16 cellular contexts compared by ENCODE assay signal in the genomic region with DNA sequence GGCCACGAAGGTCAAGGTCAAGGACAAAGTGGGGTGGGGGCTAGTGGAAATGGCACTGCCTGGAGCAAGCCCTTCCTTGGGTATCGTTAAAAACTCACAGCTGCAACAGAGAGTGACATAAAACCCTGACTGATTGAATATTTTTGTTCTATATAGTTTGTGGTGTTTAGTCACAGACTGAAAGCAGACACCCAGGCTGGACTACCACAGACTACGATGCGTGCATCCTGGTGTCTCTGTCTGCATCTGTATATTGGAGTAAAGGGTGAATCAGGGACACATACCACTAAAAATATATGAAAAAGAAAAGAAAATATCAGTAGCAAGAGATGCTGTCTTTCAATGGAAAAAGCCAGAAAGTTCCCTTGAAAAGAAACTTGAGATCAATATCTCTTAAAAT.
DNase-seq lines count a peak whose midpoint lies in the region.
"Had no signal": no experiment of that assay in that cellular context is flagged by ENCODE, and none has a peak within 500 bp of the region (broad histone marks: within the 10 kb centered on the region; RNA-seq: fewer than 3 reads in every experiment).

No MANE protein-coding gene starts in this region.

- peaks cover 8% of the 10 kb centered on the region for H3K9me3 Mint-ChIP-seq in activated CD4-positive, alpha-beta T cell treated with anti-CD3 and anti-CD28 coated beads, Interleukin-2, amount 10 ng/mL, durations not matched to agents 24 days and 14 days
- H3K9me3 Mint-ChIP-seq: CD4-positive, alpha-beta T cell; GM23338 had no signal

- no peak overlapping the region for H3K4me2 ChIP-seq in trophoblast cell (ENCODE audit: low read length)
- H3K4me2 ChIP-seq: GM23338 had no signal

- H4K91ac ChIP-seq in trophoblast cell (ENCODE audit: low read depth, low read length): no peak overlapping the region

- H4K8ac ChIP-seq in trophoblast cell (ENCODE audit: low read depth, low read length): no peak overlapping the region

- no peak overlapping the region for H3K4me3 Mint-ChIP-seq in activated CD4-positive, alpha-beta T cell treated with anti-CD3 and anti-CD28 coated beads, Interleukin-2, amount 10 ng/mL, durations not matched to agents 24 days and 14 days
- H3K4me3 Mint-ChIP-seq: CD4-positive, alpha-beta T cell; GM23338 had no signal

- intact Hi-C loops in activated CD4-positive, alpha-beta T cell treated with anti-CD3 and anti-CD28 coated beads, Interleukin-2, amount 10 ng/mL, durations not matched to agents 24 days and 14 days (cut with micrococcal nuclease): no loop called here

- no peak overlapping the region for H3K18ac ChIP-seq in trophoblast cell (ENCODE audit: low read length)

- peaks cover 2% of the 10 kb centered on the region for H3K27me3 Mint-ChIP-seq in activated CD4-positive, alpha-beta T cell treated with anti-CD3 and anti-CD28 coated beads, Interleukin-2, amount 10 ng/mL, durations not matched to agents 24 days and 14 days
- H3K27me3 Mint-ChIP-seq: CD4-positive, alpha-beta T cell had no signal

- H4K12ac ChIP-seq in trophoblast cell (ENCODE audit: low read depth, low read length): no peak overlapping the region

- H3K27ac ChIP-seq in trophoblast cell (ENCODE audit: low read depth, low read length): no peak overlapping the region
- H3K27ac ChIP-seq: C4-2B had no signal

- H3K4me1 ChIP-seq in trophoblast cell (ENCODE audit: control insufficient read depth in 1 of 2, insufficient read depth in 2 of 2, low read length in 2 of 2): peaks cover 0 to 3% of the 10 kb centered on the region in 2 experiments

- H3K36me3 Mint-ChIP-seq in activated CD4-positive, alpha-beta T cell treated with anti-CD3 and anti-CD28 coated beads, Interleukin-2, amount 10 ng/mL, durations not matched to agents 24 days and 14 days (ENCODE audit: low read depth): no peaks in the 10 kb centered on the region

- H2BK12ac ChIP-seq in trophoblast cell (ENCODE audit: low read length): no peak overlapping the region

- no peak overlapping the region for H2AFZ ChIP-seq in trophoblast cell (ENCODE audit: insufficient read depth, low read length, poor library complexity)
- H2AFZ ChIP-seq: GM23338 had no signal

- no peak overlapping the region for H3K14ac ChIP-seq in trophoblast cell (ENCODE audit: low read length)

- H3K27me3 ChIP-seq in trophoblast cell (ENCODE audit: insufficient read depth, low read length): no peaks in the 10 kb centered on the region

- no peak overlapping the region for H2BK120ac ChIP-seq in trophoblast cell (ENCODE audit: insufficient read depth, low read length, poor library complexity)

- DNase-seq in activated CD4-positive, alpha-beta T cell treated with anti-CD3 and anti-CD28 coated beads for 48 hours: peak; percentile 45
- DNase-seq in activated CD4-positive, alpha-beta T cell treated with anti-CD3 and anti-CD28 coated beads, Interleukin-2, amount 10 ng/mL, durations not matched to agents 24 days and 14 days: no peak
- peak; percentile 18 for DNase-seq in stimulated activated CD4-positive, alpha-beta T cell treated with anti-CD3 and anti-CD28 coated beads, Interleukin-1b, Interleukin-23, amount 100 ng/mL, for 48 hours
- DNase-seq in stimulated activated CD4-positive, alpha-beta T cell treated with anti-CD3 and anti-CD28 coated beads, Interleukin-4, amount 100 ng/mL, for 1 hour: no peak
- DNase-seq in trophoblast cell: no peak
- no peak for DNase-seq in GDM1 (lab: John Stamatoyannopoulos, UW)
- no peak for DNase-seq in T1000 (lab: John Stamatoyannopoulos, UW)
- DNase-seq: ACHN; AML-193; CD4-positive, alpha-beta T cell; DMS153; DMS79; GF-D8; HCEC 1CT had no signal

- no peak overlapping the region for H3K4me3 ChIP-seq in trophoblast cell (ENCODE audit: low read depth, low read length)
- H3K4me3 ChIP-seq: GM23338 had no signal

- no CpG with 5 or more reads among the region's 4 CpGs for WGBS in trophoblast cell (ENCODE audit: extremely low coverage, insufficient coverage, insufficient read length)

- no peak overlapping the region for H3K23ac ChIP-seq in trophoblast cell (ENCODE audit: low read length)

- H3K4ac ChIP-seq in trophoblast cell (ENCODE audit: low read depth, low read length): no peak overlapping the region

- no peaks in the 10 kb centered on the region for H3K79me1 ChIP-seq in trophoblast cell (ENCODE audit: low read length)

- peaks cover 11% of the 10 kb centered on the region for H3K4me1 Mint-ChIP-seq in activated CD4-positive, alpha-beta T cell treated with anti-CD3 and anti-CD28 coated beads, Interleukin-2, amount 10 ng/mL, durations not matched to agents 24 days and 14 days
- H3K4me1 Mint-ChIP-seq: GM23338 had no signal

- H3K79me2 ChIP-seq in trophoblast cell (ENCODE audit: control insufficient read depth, insufficient read depth, low read length, poor library complexity): no peaks in the 10 kb centered on the region

- H3K9me3 ChIP-seq in trophoblast cell (ENCODE audit: insufficient read depth, low read depth, low read length): peaks cover 6% of the 10 kb centered on the region

- no peak overlapping the region for H2BK5ac ChIP-seq in trophoblast cell (ENCODE audit: low read depth, low read length, poor library complexity)

- H2AK5ac ChIP-seq in trophoblast cell (ENCODE audit: low read length): peak overlapping the region; percentile 9

- H3K36me3 ChIP-seq in trophoblast cell (ENCODE audit: control insufficient read depth in 1 of 2, insufficient read depth in 2 of 2, low read length in 2 of 2): no peaks in the 10 kb centered on the region

- no peak overlapping the region for H3K9ac ChIP-seq in trophoblast cell (ENCODE audit: low read length)

- no peak overlapping the region for H3K27ac Mint-ChIP-seq in activated CD4-positive, alpha-beta T cell treated with anti-CD3 and anti-CD28 coated beads, Interleukin-2, amount 10 ng/mL, durations not matched to agents 24 days and 14 days
- H3K27ac Mint-ChIP-seq: CD4-positive, alpha-beta T cell; GM23338 had no signal

Comparison
In these comparisons a context has a peak if more than half of its experiments do, and no peak if none do; other contexts are left out.
1. DNase-seq: peak in activated CD4-positive, alpha-beta T cell treated with anti-CD3 and anti-CD28 coated beads for 48 hours (single experiment) and stimulated activated CD4-positive, alpha-beta T cell treated with anti-CD3 and anti-CD28 coated beads, Interleukin-1b, Interleukin-23, amount 100 ng/mL, for 48 hours (single experiment); none in activated CD4-positive, alpha-beta T cell treated with anti-CD3 and anti-CD28 coated beads, Interleukin-2, amount 10 ng/mL, durations not matched to agents 24 days and 14 days (single experiment), stimulated activated CD4-positive, alpha-beta T cell treated with anti-CD3 and anti-CD28 coated beads, Interleukin-4, amount 100 ng/mL, for 1 hour (single experiment), trophoblast cell (0 of 2), GDM1 (single experiment) and T1000 (single experiment).